12 cellular contexts compared by ENCODE assay signal in genomic region chr16:23694707-23695373, GRCh38. TPM values are rescaled to one million over a fixed set of nuclear protein-coding genes. Genes with fewer than 3 reads are reported as not detected.
DNase-seq lines count a peak whose midpoint lies in the region; ATAC-seq and TF ChIP-seq lines count a peak whose summit lies in the region.
"Had no signal": no experiment of that assay in that cellular context is flagged by ENCODE, and none has a peak within 500 bp of the region (broad histone marks: within the 10 kb centered on the region; RNA-seq: fewer than 3 reads in every experiment).

No MANE protein-coding gene starts in this region.

- H3K27me3 ChIP-seq in iPS-15b (ENCODE audit: control insufficient read depth, insufficient read depth, low read length) = no peaks in the 10 kb centered on the region
- peaks cover 0 to 2% (median 0%) of the 10 kb centered on the region in 3 donors for H3K27me3 ChIP-seq in skeletal muscle tissue (ENCODE audit: control insufficient read depth in 3 of 3, insufficient read depth in 3 of 3, low read length in 3 of 3)

- H3K4me1 ChIP-seq in iPS-15b (ENCODE audit: control insufficient read depth, insufficient read depth, low read length) (no peaks in the 10 kb centered on the region), skeletal muscle tissue (ENCODE audit: control insufficient read depth in 3 of 3, insufficient read depth in 3 of 3, low read length in 3 of 3) (peaks cover 10 to 15% (median 11%) of the 10 kb centered on the region in 3 donors)

- in situ Hi-C loops in astrocyte of the cerebellum (cut with HindIII; ENCODE audit: low sequenced_read_pairs) = no loop called here

- H3K9me3 ChIP-seq in iPS-15b (ENCODE audit: control insufficient read depth, insufficient read depth, low read length) = no peaks in the 10 kb centered on the region
- H3K9me3 ChIP-seq in skeletal muscle tissue (ENCODE audit: control insufficient read depth in 3 of 3, low read length in 3 of 3) = no peaks in the 10 kb centered on the region

- H3K4me3 ChIP-seq in astrocyte of the cerebellum (ENCODE audit: low read depth, low read length) (peak overlapping the region; percentile 12), iPS-15b (ENCODE audit: low read depth, low read length) (peak overlapping the region; percentile 70), skeletal muscle tissue (ENCODE audit: low read length in 3 of 3) (peak overlapping the region in 2 of 3 donors; percentile 20 to 43)

- DNase-seq in DMS53 (lab: John Stamatoyannopoulos, UW) (peak; percentile 34), DMS53 treated with DMSO at 0.1 percent for 48 hours (lab: John Stamatoyannopoulos, UW; ENCODE audit: unreplicated experiment) (no peak), astrocyte of the cerebellum (ENCODE audit: low read depth) (no peak), NCI-H446 treated with DMSO at 0.1 percent for 48 hours (lab: John Stamatoyannopoulos, UW) (no peak), SW 1271 (lab: John Stamatoyannopoulos, UW) (no peak)
- DNase-seq: 8988T; stimulated activated CD4-positive, alpha-beta T cell treated with anti-CD3 and anti-CD28 coated beads, Interleukin-12 subunit alpha, Interleukin-12 subunit beta, amount 100 ng/mL, for 4 hours; T-helper 1 cell had no signal

- H3K27ac ChIP-seq in skeletal muscle tissue (ENCODE audit: low read depth, low read length) = no peak overlapping the region

- H3K36me3 ChIP-seq in iPS-15b (ENCODE audit: control insufficient read depth, insufficient read depth, low read length) = peaks cover 21% of the 10 kb centered on the region
- peaks cover 11 to 13% (median 12%) of the 10 kb centered on the region in 3 donors for H3K36me3 ChIP-seq in skeletal muscle tissue (ENCODE audit: control insufficient read depth in 3 of 3, insufficient read depth in 3 of 3, low read length in 3 of 3)

- H3K9ac ChIP-seq in iPS-15b (ENCODE audit: low read depth, low read length) = peak overlapping the region; percentile 60
- H3K9ac ChIP-seq in skeletal muscle tissue (ENCODE audit: low read depth in 1 of 3, low read length in 3 of 3) = no peak overlapping the region

- no peak for TF ChIP-seq CTCF in astrocyte of the cerebellum (IDR thresholded peaks at IDR 0.05; ENCODE audit: low read depth, low read length, missing control alignments)

- ATAC-seq in GM18511 (IDR thresholded peaks at IDR 0.05; ENCODE audit: unreplicated experiment) = no peak

RNA-seq across cellular contexts. Expression of gene PLK1, which starts 16.2 kb away (rescaled TPM):
- 2.6 TPM for total RNA-seq in skeletal muscle tissue

RNA-seq across cellular contexts. Expression of gene ERN2, which starts 18.2 kb away (rescaled TPM):
- total RNA-seq in skeletal muscle tissue = not detected
- total RNA-seq: HT1080 had no signal

RNA-seq across cellular contexts. Expression of gene DCTN5, which starts 53.6 kb away (rescaled TPM):
- 25.6 TPM for total RNA-seq in skeletal muscle tissue

RNA-seq across cellular contexts. Expression of gene PALB2, which starts 53.7 kb away (rescaled TPM):
- 14.1 TPM for total RNA-seq in skeletal muscle tissue

RNA-seq across cellular contexts. Expression of gene CHP2, which starts 60.0 kb away (rescaled TPM):
- not detected for total RNA-seq in skeletal muscle tissue
- total RNA-seq: HT1080 had no signal

Comparison
In these comparisons a context has a peak if more than half of its experiments do, and no peak if none do; other contexts are left out.
1. H3K4me3 ChIP-seq: peak in every context shown above with its lines; median percentile 70 in iPS-15b; 32 in skeletal muscle tissue; 12 in astrocyte of the cerebellum.